Comparison of ENCODE assay signal across 1 cellular context in the genomic region with DNA sequence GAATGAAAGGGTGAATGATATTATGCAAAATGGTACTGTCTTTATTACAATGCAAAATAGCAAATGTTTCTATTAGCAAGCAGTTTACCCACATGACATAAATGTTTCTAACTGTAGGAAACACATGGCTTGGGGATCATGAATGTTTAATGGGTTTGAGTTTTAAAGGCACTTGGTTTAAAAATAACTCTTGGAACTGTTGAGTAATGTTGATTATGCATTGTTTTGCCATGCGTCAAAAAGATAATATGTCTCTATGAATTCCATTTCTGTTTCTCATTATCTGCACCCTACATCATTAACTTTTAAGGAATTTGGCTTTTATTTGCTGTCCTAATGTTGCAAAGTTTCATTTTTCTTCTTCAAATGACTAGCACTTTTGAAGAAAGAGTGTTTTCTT.
A peak's percentile ranks its signal among the peaks of the same experiment; 100 is the strongest.
TF ChIP-seq lines count a peak whose summit lies in the region.

No MANE protein-coding gene starts in this region.

TF ChIP-seq in HCT116, 20 proteins besides CTCF, POLR2A, EP300 and RAD21:
- TF ChIP-seq ZNF274 (IDR thresholded peaks at IDR 0.05; ENCODE audit: low read depth, low read length) = no peak
- TF ChIP-seq POLR2AphosphoS5 (IDR thresholded peaks at IDR 0.05; ENCODE audit: low read depth, low read length) = no peak
- no peak for TF ChIP-seq JUND (IDR thresholded peaks at IDR 0.05)
- no peak for TF ChIP-seq EZH2 (IDR thresholded peaks at IDR 0.05)
- TF ChIP-seq FOSL1 (IDR thresholded peaks at IDR 0.05; ENCODE audit: low read depth) = 0 out of 2 replicates have a peak, but pooled peaks have one; percentile 18
- TF ChIP-seq, protein P1, sequence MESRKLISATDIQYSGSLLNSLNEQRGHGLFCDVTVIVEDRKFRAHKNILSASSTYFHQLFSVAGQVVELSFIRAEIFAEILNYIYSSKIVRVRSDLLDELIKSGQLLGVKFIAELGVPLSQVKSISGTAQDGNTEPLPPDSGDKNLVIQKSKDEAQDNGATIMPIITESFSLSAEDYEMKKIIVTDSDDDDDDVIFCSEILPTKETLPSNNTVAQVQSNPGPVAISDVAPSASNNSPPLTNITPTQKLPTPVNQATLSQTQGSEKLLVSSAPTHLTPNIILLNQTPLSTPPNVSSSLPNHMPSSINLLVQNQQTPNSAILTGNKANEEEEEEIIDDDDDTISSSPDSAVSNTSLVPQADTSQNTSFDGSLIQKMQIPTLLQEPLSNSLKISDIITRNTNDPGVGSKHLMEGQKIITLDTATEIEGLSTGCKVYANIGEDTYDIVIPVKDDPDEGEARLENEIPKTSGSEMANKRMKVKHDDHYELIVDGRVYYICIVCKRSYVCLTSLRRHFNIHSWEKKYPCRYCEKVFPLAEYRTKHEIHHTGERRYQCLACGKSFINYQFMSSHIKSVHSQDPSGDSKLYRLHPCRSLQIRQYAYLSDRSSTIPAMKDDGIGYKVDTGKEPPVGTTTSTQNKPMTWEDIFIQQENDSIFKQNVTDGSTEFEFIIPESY (IDR thresholded peaks at IDR 0.05; ENCODE audit: extremely low read depth, insufficient replicate concordance, low read length) = no peak
